Comparison of ENCODE assay signal across 16 cellular contexts in the genomic region with DNA sequence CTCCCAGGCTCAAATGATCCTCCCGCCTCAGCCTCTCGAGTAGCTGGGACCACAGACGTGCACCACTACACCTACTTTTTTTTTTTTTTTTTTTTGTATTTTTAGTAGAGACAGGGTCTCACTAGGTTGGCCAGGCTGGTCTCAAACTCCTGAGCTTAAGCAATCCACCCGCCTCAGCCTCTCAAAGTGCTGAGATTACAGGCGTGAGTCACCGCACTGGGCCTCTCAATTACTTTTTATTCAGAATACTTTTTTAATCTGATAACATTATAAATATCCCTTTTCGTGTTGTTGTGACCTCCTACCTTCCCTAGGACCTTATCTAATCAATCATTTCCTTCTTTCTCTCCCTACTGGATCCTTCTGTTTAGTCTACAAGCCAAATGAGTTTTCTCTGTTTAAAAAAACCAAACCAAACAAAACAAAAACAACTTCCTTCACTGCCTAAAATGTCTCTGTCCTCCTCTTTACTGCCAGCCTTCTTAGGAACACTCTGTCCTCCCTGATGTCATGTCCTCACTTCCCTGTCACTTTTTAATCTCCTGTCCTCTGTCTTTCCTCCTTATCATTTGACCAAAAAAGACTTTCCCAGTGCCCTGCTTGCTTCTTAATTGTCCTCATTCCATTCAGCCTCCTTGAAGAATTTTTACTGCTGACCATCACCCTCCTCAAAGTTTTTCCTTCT.
A peak's percentile ranks its signal among the peaks of the same experiment; 100 is the strongest.
DNase-seq lines count a peak whose midpoint lies in the region; ATAC-seq, FAIRE-seq and TF ChIP-seq lines count a peak whose summit lies in the region.
"Had no signal": no experiment of that assay in that cellular context is flagged by ENCODE, and none has a peak within 500 bp of the region (broad histone marks: within the 10 kb centered on the region; RNA-seq: fewer than 3 reads in every experiment).

No MANE protein-coding gene starts in this region.

- peaks cover 17% of the 10 kb centered on the region for H3K4me1 ChIP-seq in HEK293 (ENCODE audit: control insufficient read depth, insufficient read depth, low read length)
- no peaks in the 10 kb centered on the region for H3K4me1 ChIP-seq in K562 (replicated peaks in 1 of 2; ENCODE audit: control insufficient read depth in 2 of 2, insufficient read depth in 2 of 2, low read length in 2 of 2)
- peaks cover under 1% of the 10 kb centered on the region for H3K4me1 ChIP-seq in mesodermal cell (ENCODE audit: control insufficient read depth, insufficient read depth, low read length, poor library complexity, severe bottlenecking)
- H3K4me1 ChIP-seq in small intestine (ENCODE audit: control insufficient read depth in 2 of 2, insufficient read depth in 1 of 2, low read depth in 1 of 2, low read length in 1 of 2), result no peaks in the 10 kb centered on the region

- no peaks in the 10 kb centered on the region for H3K9me1 ChIP-seq in K562 (ENCODE audit: control insufficient read depth, insufficient read depth, low read length)

- WGBS in K562 (ENCODE audit: insufficient coverage, low coverage, missing lambda C conversion rate), result 1% methylated on average over 6 of the region's 7 CpGs
- 92 to 95% methylated on average over 2 to 4 of the region's 7 CpGs for WGBS in mesodermal cell (ENCODE audit: insufficient coverage in 2 of 2), 2 experiments
- 55 to 73% (median 64%) methylated on average over 7 of the region's 7 CpGs for WGBS in small intestine, 3 donors

- TF ChIP-seq EP300 in K562 (IDR thresholded peaks at IDR 0.05; ENCODE audit: low read length), result no peak

- H3K9ac ChIP-seq in K562 (ENCODE audit: insufficient read depth in 1 of 2, low read depth in 2 of 2, low read length in 2 of 2), result no peak overlapping the region
- H3K9ac ChIP-seq: BLaER1 treated with 17β-estradiol and CSF1 and Interleukin-3, amounts not matched to agents 10 nM and 100 nM had no signal

- POLR2A ChIA-PET in HEK293 (lab: Yijun Ruan, JAX), result interaction anchor here (0.6 kb wide), 1 partner anchor 72 kb away, joined by 4 read pairs; no protein-coding TSS in a partner anchor
- POLR2A ChIA-PET in K562 (lab: Yijun Ruan, JAX), result no interaction called here

- no peak for TF ChIP-seq RAD21 in K562 (CRISPR knock-in tag; conservative IDR thresholded peaks at IDR 0.05 in 1 of 2, IDR thresholded peaks at IDR 0.05 in 1 of 2)

- H3K4me2 ChIP-seq in K562 (ENCODE audit: insufficient read depth, low read length), result no peak overlapping the region
- H3K4me2 ChIP-seq: BLaER1 treated with 17β-estradiol and CSF1 and Interleukin-3, amounts not matched to agents 10 nM and 100 nM had no signal

- no peaks in the 10 kb centered on the region for H3K79me2 ChIP-seq in K562 (ENCODE audit: control insufficient read depth, insufficient read depth, low read length)

- intact Hi-C loops in K562 (cut with micrococcal nuclease), result no loop called here

- no peak for ATAC-seq in K562
- ATAC-seq in GM18909 (IDR thresholded peaks at IDR 0.05; ENCODE audit: poor library complexity, unreplicated experiment), result no peak
- ATAC-seq in GM18498 (IDR thresholded peaks at IDR 0.05; ENCODE audit: unreplicated experiment), result no peak

- H3K9me3 ChIP-seq in HEK293 (ENCODE audit: control insufficient read depth, insufficient read depth, low read depth, low read length), result no peaks in the 10 kb centered on the region
- no peaks in the 10 kb centered on the region for H3K9me3 ChIP-seq in K562 (replicated peaks; ENCODE audit: control insufficient read depth, insufficient read depth, low read depth, low read length)
- no peaks in the 10 kb centered on the region for H3K9me3 ChIP-seq in mesodermal cell (ENCODE audit: control insufficient read depth, low read length)
- no peaks in the 10 kb centered on the region for H3K9me3 ChIP-seq in small intestine (ENCODE audit: control insufficient read depth, low read depth)
- H3K9me3 ChIP-seq: HAP-1 had no signal

- no peak for TF ChIP-seq CTCF in HEK293 (tag by site-specific recombination; IDR thresholded peaks at IDR 0.05)
- no peak for TF ChIP-seq CTCF in K562 (IDR thresholded peaks at IDR 0.05 in 2 of 3, conservative IDR thresholded peaks at IDR 0.05 in 1 of 3; ENCODE audit: insufficient read depth in 2 of 3, low read depth in 1 of 3, low read length in 3 of 3)

- in situ Hi-C loops in K562 (cut with MboI), result no loop called here

- H2AFZ ChIP-seq in K562 (ENCODE audit: low read depth, low read length), result no peak overlapping the region

- BruUV-seq in K562 (replicated peaks; lab: Mats Ljungman, UMichigan), result no TSS peak

- H3K4me3 ChIP-seq in HEK293 (ENCODE audit: low read depth, low read length), result no peak overlapping the region
- H3K4me3 ChIP-seq in K562, result no peak overlapping the region
- no peak overlapping the region for H3K4me3 ChIP-seq in mesodermal cell (ENCODE audit: extremely low read depth, insufficient read depth, low read length, poor library complexity, severe bottlenecking)
- H3K4me3 ChIP-seq in small intestine (ENCODE audit: low read depth in 1 of 2, low read length in 2 of 2), result no peak overlapping the region
- H3K4me3 ChIP-seq: BLaER1 treated with 17β-estradiol and CSF1 and Interleukin-3, amounts not matched to agents 10 nM and 100 nM; HAP-1 had no signal

- CTCF ChIA-PET in HEK293 (lab: Yijun Ruan, JAX) (no interaction called here), K562 (lab: Yijun Ruan, JAX; ENCODE audit: low intra/inter-chr PET ratio) (no interaction called here)

- DNase-seq in K562 (ENCODE audit: extremely low read depth in 1 of 4, low spot score in 3 of 4) (no peak), small intestine (peak; percentile 52), COLO668 (lab: John Stamatoyannopoulos, UW; ENCODE audit: unreplicated experiment) (no peak), epidermal melanocyte (ENCODE audit: insufficient read length, low spot score) (no peak)
- DNase-seq: COR-L47, DMS153, NCI-H146, NCI-H2227 treated with DMSO at 0.1 percent for 48 hours, NCI-H526 had no signal

- H4K20me1 ChIP-seq in K562 (replicated peaks; ENCODE audit: control insufficient read depth, insufficient read depth, low read length), result no peaks in the 10 kb centered on the region
- H4K20me1 ChIP-seq: BLaER1 treated with 17β-estradiol and CSF1 and Interleukin-3, amounts not matched to agents 10 nM and 100 nM had no signal

- H3K27me3 ChIP-seq in K562 (ENCODE audit: control insufficient read depth in 2 of 2, insufficient read depth in 2 of 2, low read length in 2 of 2), result peaks cover 34% of the 10 kb centered on the region in 2 experiments
- H3K27me3 ChIP-seq in small intestine (ENCODE audit: control insufficient read depth in 2 of 2, insufficient read depth in 2 of 2, low read length in 2 of 2), result no peaks in the 10 kb centered on the region
- H3K27me3 ChIP-seq: BLaER1 treated with 17β-estradiol and CSF1 and Interleukin-3, amounts not matched to agents 10 nM and 100 nM had no signal

- TF ChIP-seq POLR2A in K562 (conservative IDR thresholded peaks at IDR 0.05), result no peak

- no peak overlapping the region for H3K27ac ChIP-seq in HEK293 (ENCODE audit: extremely low read depth, low read depth, low read length)
- no peak overlapping the region for H3K27ac ChIP-seq in K562 (ENCODE audit: extremely low read depth, low read depth, low read length)
- H3K27ac ChIP-seq in mesodermal cell (ENCODE audit: low read depth, low read length, severe bottlenecking), result peak overlapping the region; percentile 63
- H3K27ac ChIP-seq in small intestine (ENCODE audit: low read depth in 1 of 2, low read length in 1 of 2), result no peak overlapping the region

- FAIRE-seq in K562 (lab: Jason Lieb, UNC) (no peak), small intestine (lab: Jason Lieb, UNC) (no peak)
- FAIRE-seq: GM18507 had no signal

- H3K36me3 ChIP-seq in HEK293 (ENCODE audit: control insufficient read depth in 2 of 2, insufficient read depth in 1 of 2, low read length in 2 of 2) (no peaks in the 10 kb centered on the region), K562 (ENCODE audit: control insufficient read depth, insufficient read depth, low read length) (no peaks in the 10 kb centered on the region), mesodermal cell (ENCODE audit: control insufficient read depth, insufficient read depth, low read length) (peaks cover 17% of the 10 kb centered on the region), small intestine (ENCODE audit: control insufficient read depth in 2 of 2, insufficient read depth in 2 of 2, low read length in 2 of 2) (no peaks in the 10 kb centered on the region)
- H3K36me3 ChIP-seq: HAP-1 had no signal

TF ChIP-seq in HEK293, 187 proteins besides CTCF, POLR2A, EP300 and RAD21 (continues in another document):
- TF ChIP-seq, protein P1, sequence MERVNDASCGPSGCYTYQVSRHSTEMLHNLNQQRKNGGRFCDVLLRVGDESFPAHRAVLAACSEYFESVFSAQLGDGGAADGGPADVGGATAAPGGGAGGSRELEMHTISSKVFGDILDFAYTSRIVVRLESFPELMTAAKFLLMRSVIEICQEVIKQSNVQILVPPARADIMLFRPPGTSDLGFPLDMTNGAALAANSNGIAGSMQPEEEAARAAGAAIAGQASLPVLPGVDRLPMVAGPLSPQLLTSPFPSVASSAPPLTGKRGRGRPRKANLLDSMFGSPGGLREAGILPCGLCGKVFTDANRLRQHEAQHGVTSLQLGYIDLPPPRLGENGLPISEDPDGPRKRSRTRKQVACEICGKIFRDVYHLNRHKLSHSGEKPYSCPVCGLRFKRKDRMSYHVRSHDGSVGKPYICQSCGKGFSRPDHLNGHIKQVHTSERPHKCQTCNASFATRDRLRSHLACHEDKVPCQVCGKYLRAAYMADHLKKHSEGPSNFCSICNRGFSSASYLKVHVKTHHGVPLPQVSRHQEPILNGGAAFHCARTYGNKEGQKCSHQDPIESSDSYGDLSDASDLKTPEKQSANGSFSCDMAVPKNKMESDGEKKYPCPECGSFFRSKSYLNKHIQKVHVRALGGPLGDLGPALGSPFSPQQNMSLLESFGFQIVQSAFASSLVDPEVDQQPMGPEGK (tag by site-specific recombination; IDR thresholded peaks at IDR 0.05), result no peak
- TF ChIP-seq HOXD13 (CRISPR knock-in tag; IDR thresholded peaks at IDR 0.05; ENCODE audit: borderline replicate concordance), result no peak

TF ChIP-seq in K562, 482 proteins besides CTCF, POLR2A, EP300 and RAD21:
- TF ChIP-seq ZNF121 (CRISPR knock-in tag; conservative IDR thresholded peaks at IDR 0.05) (peak; percentile 13; the same call in 1 of the 2 replicates), SMARCC2 (IDR thresholded peaks at IDR 0.05; ENCODE audit: low read depth) (no peak)

Comparison
In these comparisons a context has a peak if more than half of its experiments do, and no peak if none do; other contexts are left out.
1. Of the 44 proteins assayed by ChIP-seq in both K562 and HEK293: peak only in K562: none; only in HEK293: none; in both: ZNF121; in neither: 43.